1 cellular context compared by ENCODE assay signal in genomic region chr9:108416321-108416720, GRCh38.
TF ChIP-seq lines count a peak whose summit lies in the region.

No MANE protein-coding gene starts in this region.

TF ChIP-seq in HCT116, 20 proteins besides CTCF, POLR2A, EP300 and RAD21 (continued from another document):
- TF ChIP-seq ZBTB33 (IDR thresholded peaks at IDR 0.05; ENCODE audit: extremely low read depth, insufficient replicate concordance, low read length) (no peak), REST (IDR thresholded peaks at IDR 0.05; ENCODE audit: low read depth) (no peak), EZH2phosphoT487 (IDR thresholded peaks at IDR 0.05; ENCODE audit: borderline replicate concordance) (no peak), POLR2AphosphoS5 (IDR thresholded peaks at IDR 0.05; ENCODE audit: low read depth, low read length) (no peak)
TF ChIP-seq in HCT116: peak in this region for 0.
